20 cellular contexts compared by ENCODE assay signal in genomic region chr2:136122654-136123053, GRCh38. TPM values are rescaled to one million over a fixed set of nuclear protein-coding genes. Genes with fewer than 3 reads are reported as not detected.
A peak's percentile ranks its signal among the peaks of the same experiment; 100 is the strongest.
DNase-seq lines count a peak whose midpoint lies in the region; ATAC-seq, FAIRE-seq and TF ChIP-seq lines count a peak whose summit lies in the region.
"Had no signal": no experiment of that assay in that cellular context is flagged by ENCODE, and none has a peak within 500 bp of the region (broad histone marks: within the 10 kb centered on the region; RNA-seq: fewer than 3 reads in every experiment).

No MANE protein-coding gene starts in this region.

- intact Hi-C loops in pancreas (cut with DNase I) = no loop called here

- H3K4me1 Mint-ChIP-seq in activated naive CD8-positive, alpha-beta T cell treated with anti-CD3 and anti-CD28 coated beads for 36 hours = peaks cover 75% of the 10 kb centered on the region

- H3K4me1 ChIP-seq in neutrophil (ENCODE audit: control insufficient read depth in 1 of 2, insufficient read depth in 1 of 2, low read depth in 1 of 2, low read length in 1 of 2) (peaks cover 72 to 82% of the 10 kb centered on the region in 2 experiments), pancreas (no peaks in the 10 kb centered on the region)
- H3K4me1 ChIP-seq: right lobe of liver had no signal

- no peak overlapping the region for H3K4me3 Mint-ChIP-seq in activated naive CD8-positive, alpha-beta T cell treated with anti-CD3 and anti-CD28 coated beads for 36 hours
- H3K4me3 Mint-ChIP-seq: mesothelial cell of epicardium had no signal

- peaks cover 2% of the 10 kb centered on the region for H3K9me3 Mint-ChIP-seq in activated naive CD8-positive, alpha-beta T cell treated with anti-CD3 and anti-CD28 coated beads for 36 hours
- H3K9me3 Mint-ChIP-seq: mesothelial cell of epicardium had no signal

- no peaks in the 10 kb centered on the region for H3K9me3 ChIP-seq in neutrophil
- H3K9me3 ChIP-seq in pancreas = no peaks in the 10 kb centered on the region
- H3K9me3 ChIP-seq: right lobe of liver, uterus had no signal

- TF ChIP-seq CTCF in neutrophil (IDR thresholded peaks at IDR 0.05) = no peak
- TF ChIP-seq CTCF in pancreas (IDR thresholded peaks at IDR 0.05) = no peak

- WGBS in pancreas, 2 donors = 38 to 67% methylated on average over 3 of the region's 3 CpGs

- H3K27ac ChIP-seq in neutrophil = peak overlapping the region; percentile 87
- H3K27ac ChIP-seq in pancreas = no peak overlapping the region
- H3K27ac ChIP-seq: right lobe of liver, uterus, VCaP had no signal

- no peak for FAIRE-seq in pancreas (lab: Jason Lieb, UNC)
- FAIRE-seq: A204.1 had no signal

- no peaks in the 10 kb centered on the region for H3K36me3 Mint-ChIP-seq in activated naive CD8-positive, alpha-beta T cell treated with anti-CD3 and anti-CD28 coated beads for 36 hours
- H3K36me3 Mint-ChIP-seq: mesothelial cell of epicardium had no signal

- peak overlapping the region in 1 of 2 experiments; percentile 12 for H3K4me3 ChIP-seq in neutrophil (ENCODE audit: low read depth in 1 of 2, low read length in 1 of 2)
- no peak overlapping the region for H3K4me3 ChIP-seq in pancreas
- H3K4me3 ChIP-seq: right lobe of liver, uterus had no signal

- no peaks in the 10 kb centered on the region for H3K36me3 ChIP-seq in neutrophil
- no peaks in the 10 kb centered on the region for H3K36me3 ChIP-seq in pancreas
- H3K36me3 ChIP-seq: right lobe of liver, uterus had no signal

- H3K27me3 Mint-ChIP-seq in activated naive CD8-positive, alpha-beta T cell treated with anti-CD3 and anti-CD28 coated beads for 36 hours = no peaks in the 10 kb centered on the region

- peak overlapping the region; percentile 34 for H3K27ac Mint-ChIP-seq in activated naive CD8-positive, alpha-beta T cell treated with anti-CD3 and anti-CD28 coated beads for 36 hours
- H3K27ac Mint-ChIP-seq: mesothelial cell of epicardium had no signal

- ATAC-seq in GM19324 (IDR thresholded peaks at IDR 0.05; ENCODE audit: low FRiP score, unreplicated experiment) (no peak), pancreas (no peak), HG03442 (IDR thresholded peaks at IDR 0.05; ENCODE audit: unreplicated experiment) (no peak)

- DNase-seq in SKM-1 treated with dmso at 0.1 percent for 144 hours (lab: John Stamatoyannopoulos, UW; ENCODE audit: unreplicated experiment) (peak; percentile 44), SKM-1 (lab: John Stamatoyannopoulos, UW; ENCODE audit: unreplicated experiment) (no peak), MV-4-11 (lab: John Stamatoyannopoulos, UW) (peak; percentile 90), pancreas (no peak)
- no peak for DNase-seq in activated naive CD8-positive, alpha-beta T cell treated with anti-CD3 and anti-CD28 coated beads for 36 hours
- DNase-seq: activated effector memory CD4-positive, alpha-beta T cell treated with Interleukin-2 at 50 U/mL for 16 hours; anterior cingulate cortex; hypothalamus; NCI-H2081 treated with DMSO at 0.1 percent for 48 hours; NCI-H526 treated with DMSO at 0.1 percent for 48 hours; right lobe of liver; SW 1271; uterus had no signal

- H3K27me3 ChIP-seq in neutrophil (no peaks in the 10 kb centered on the region), pancreas (peaks cover 0 to 5% (median 2%) of the 10 kb centered on the region in 4 donors)

RNA-seq across cellular contexts. Expression of gene CXCR4, which starts 4.7 kb away (rescaled TPM):
- total RNA-seq in activated naive CD8-positive, alpha-beta T cell treated with anti-CD3 and anti-CD28 coated beads for 36 hours = 10 to 100 TPM; 56.4 to 57.7 TPM
- total RNA-seq in pancreas = 10 to 100 TPM in 2 of 6 donors, 1 to 10 TPM in 3, under 1 TPM in 1; 0.31 to 20.4 (median 2.0) TPM
- polyA plus RNA-seq in pancreas = 1 to 10 TPM; 1.4 to 1.6 TPM
- total RNA-seq: HT1080 had no signal

Comparison
In these comparisons a context has a peak if more than half of its experiments do, and no peak if none do; other contexts are left out.
1. DNase-seq: peak in SKM-1 treated with dmso at 0.1 percent for 144 hours (single experiment) and MV-4-11 (single experiment); none in SKM-1 (single experiment), activated naive CD8-positive, alpha-beta T cell treated with anti-CD3 and anti-CD28 coated beads for 36 hours (single experiment) and pancreas (0 of 6).